14 cellular contexts compared by ENCODE assay signal in the genomic region with DNA sequence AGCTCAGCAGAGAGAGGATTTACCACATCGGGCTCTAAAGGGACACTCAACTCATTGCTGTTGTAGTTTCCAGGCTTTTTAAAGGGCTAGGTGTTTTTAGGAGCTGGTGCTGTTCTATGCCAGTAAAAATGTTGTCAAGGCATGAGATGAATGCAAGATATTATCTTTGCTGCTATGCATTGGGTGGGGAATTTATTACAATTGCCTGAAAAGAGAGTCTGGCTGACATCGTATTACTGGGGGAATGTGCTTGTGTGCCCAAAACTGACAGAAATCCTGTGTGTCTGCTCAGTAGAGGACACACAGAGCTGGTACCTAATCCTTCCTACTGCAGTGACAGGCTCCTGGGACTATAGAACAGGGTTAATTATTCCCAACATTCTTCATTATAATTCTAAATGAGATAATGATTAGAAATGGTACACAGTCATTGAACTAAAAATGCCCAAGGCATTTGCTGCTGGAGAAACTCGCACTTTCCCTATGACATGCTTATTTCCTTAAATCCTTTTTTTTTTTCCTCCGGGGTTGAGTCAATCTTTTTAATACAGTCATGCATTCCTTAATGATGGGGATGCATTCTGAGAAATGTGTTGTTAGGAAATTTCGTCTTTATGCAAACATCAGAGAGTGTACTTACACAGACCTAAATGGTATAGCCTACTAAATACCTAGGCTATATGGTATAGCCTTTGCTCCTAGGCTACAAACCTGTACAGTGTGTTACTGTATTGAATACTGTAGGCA. TPM values are rescaled to one million over a fixed set of nuclear protein-coding genes. Genes with fewer than 3 reads are reported as not detected.
DNase-seq lines count a peak whose midpoint lies in the region; FAIRE-seq and TF ChIP-seq lines count a peak whose summit lies in the region.
"Had no signal": no experiment of that assay in that cellular context is flagged by ENCODE, and none has a peak within 500 bp of the region (broad histone marks: within the 10 kb centered on the region; RNA-seq: fewer than 3 reads in every experiment).

No MANE protein-coding gene starts in this region.

- H3K9me3 Mint-ChIP-seq in immature natural killer cell: no peaks in the 10 kb centered on the region

- peak; percentile 26 for DNase-seq in AG08396 (ENCODE audit: low spot score)
- peak; percentile 63 for DNase-seq in M059J (ENCODE audit: low read depth)
- DNase-seq in bronchial epithelial cell (ENCODE audit: low read depth): peak; percentile 69
- DNase-seq in kidney glomerular epithelial cell (lab: John Stamatoyannopoulos, UW): peak; percentile 5
- DNase-seq in C1 segment of cervical spinal cord (lab: John Stamatoyannopoulos, UW): no peak
- no peak for DNase-seq in immature natural killer cell
- no peak for DNase-seq in stimulated activated CD4-positive, alpha-beta T cell treated with anti-CD3 and anti-CD28 coated beads, Interleukin-1b, Interleukin-23, amount 100 ng/mL, for 48 hours
- DNase-seq in colonic mucosa: no peak
- DNase-seq: activated gamma-delta T cell; central memory CD4-positive, alpha-beta T cell; small intestine had no signal

- no peak for TF ChIP-seq CTCF in bronchial epithelial cell (IDR thresholded peaks at IDR 0.05; ENCODE audit: insufficient read depth, low read length, severe bottlenecking)
- TF ChIP-seq CTCF in colonic mucosa (IDR thresholded peaks at IDR 0.05): no peak

- H3K4me3 ChIP-seq in bronchial epithelial cell (ENCODE audit: low read depth, low read length) (no peak overlapping the region), colonic mucosa (no peak overlapping the region)
- H3K4me3 ChIP-seq: lung had no signal

- no peaks in the 10 kb centered on the region for H3K36me3 Mint-ChIP-seq in immature natural killer cell

- no peaks in the 10 kb centered on the region for H3K9me3 ChIP-seq in colonic mucosa

- H3K4me3 Mint-ChIP-seq in immature natural killer cell: no peak overlapping the region

- no peak overlapping the region for H3K27ac Mint-ChIP-seq in immature natural killer cell

- H3K4me1 ChIP-seq in colonic mucosa: no peaks in the 10 kb centered on the region

- H3K27me3 ChIP-seq in bronchial epithelial cell (ENCODE audit: control insufficient read depth, insufficient read depth, low read length): no peaks in the 10 kb centered on the region
- H3K27me3 ChIP-seq in colonic mucosa: no peaks in the 10 kb centered on the region

- no peak for FAIRE-seq in bronchial epithelial cell (lab: Jason Lieb, UNC)
- FAIRE-seq: endothelial cell of umbilical vein, small intestine had no signal

- H3K27me3 Mint-ChIP-seq in immature natural killer cell (ENCODE audit: low read depth in 3 of 3): peaks cover 0 to 3% (median 1%) of the 10 kb centered on the region in 3 donors

- no peaks in the 10 kb centered on the region for H3K36me3 ChIP-seq in bronchial epithelial cell (ENCODE audit: control insufficient read depth, insufficient read depth, low read length)
- no peaks in the 10 kb centered on the region for H3K36me3 ChIP-seq in colonic mucosa

- no peak overlapping the region for H3K9ac ChIP-seq in colonic mucosa (ENCODE audit: low read depth in 2 of 2, low read length in 2 of 2)

- H3K4me1 Mint-ChIP-seq in immature natural killer cell: no peaks in the 10 kb centered on the region

- H3K27ac ChIP-seq in colonic mucosa: no peak overlapping the region
- H3K27ac ChIP-seq: VCaP had no signal

- intact Hi-C loops in colonic mucosa (cut with DNase I): no loop called here

RNA-seq across cellular contexts. Expression of a gene that starts 30.0 kb away (rescaled TPM):
- 6.3 and 10.0 TPM in 2 replicates for total RNA-seq in M059J (2014; rRNA removed; shearing (Covaris generic))
- 1.1 and 1.4 TPM in 2 replicates for total RNA-seq in bronchial epithelial cell
- not detected for polyA plus RNA-seq in immature natural killer cell
- 1 to 10 TPM; 1.5 to 4.9 TPM for total RNA-seq in colonic mucosa

Comparison
In these comparisons a context has a peak if more than half of its experiments do, and no peak if none do; other contexts are left out.
1. DNase-seq: peak in AG08396 (single experiment), M059J (single experiment), bronchial epithelial cell (single experiment) and kidney glomerular epithelial cell (single experiment); none in C1 segment of cervical spinal cord (0 of 14), immature natural killer cell (0 of 3), stimulated activated CD4-positive, alpha-beta T cell treated with anti-CD3 and anti-CD28 coated beads, Interleukin-1b, Interleukin-23, amount 100 ng/mL, for 48 hours (single experiment) and colonic mucosa (single experiment).